ENCODE assay signal across 15 cellular contexts in the genomic region with DNA sequence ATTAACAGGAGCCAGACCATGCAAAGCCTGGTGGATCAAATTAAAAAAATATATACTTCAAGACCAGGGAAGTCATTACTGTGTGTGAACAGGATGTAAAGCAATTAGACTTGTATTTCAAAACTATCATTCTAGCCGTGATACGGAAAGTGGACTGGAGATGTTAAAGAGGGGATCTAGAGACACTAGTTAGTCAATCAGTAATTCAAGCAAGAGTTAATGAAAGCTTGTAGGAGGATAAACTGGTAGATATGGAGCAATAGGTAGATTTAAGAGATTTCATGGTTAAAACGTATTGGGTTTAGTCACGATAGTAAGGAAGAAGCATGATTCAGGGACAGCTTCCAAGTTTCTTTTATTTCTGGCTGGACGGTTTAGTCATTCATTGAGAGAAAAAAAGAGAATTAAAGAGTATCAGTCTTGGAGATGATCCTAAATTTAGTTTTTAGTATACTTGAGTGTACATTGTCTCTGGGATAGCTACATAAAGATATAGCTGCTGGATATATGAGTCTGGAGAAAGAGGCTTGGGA. TPM values are rescaled to one million over a fixed set of nuclear protein-coding genes. Genes with fewer than 3 reads are reported as not detected.
DNase-seq lines count a peak whose midpoint lies in the region; ATAC-seq and TF ChIP-seq lines count a peak whose summit lies in the region.
"Had no signal": no experiment of that assay in that cellular context is flagged by ENCODE, and none has a peak within 500 bp of the region (broad histone marks: within the 10 kb centered on the region; RNA-seq: fewer than 3 reads in every experiment).

No MANE protein-coding gene starts in this region.

- H3K9ac ChIP-seq in H9 (ENCODE audit: extremely low read depth, insufficient read length, low read length) = no peak overlapping the region

- H3K23ac ChIP-seq in H9 (ENCODE audit: insufficient read length, low read depth, low read length) = no peak overlapping the region

- no peak overlapping the region for H2BK12ac ChIP-seq in H9 (ENCODE audit: insufficient read length, low read depth, low read length)

- peaks cover 5% of the 10 kb centered on the region for H3K36me3 ChIP-seq in osteoblast (ENCODE audit: insufficient read depth, low read length)
- H3K36me3 ChIP-seq: tibial artery had no signal

- H3K4me2 ChIP-seq in H9 (ENCODE audit: insufficient read depth, insufficient read length, low read length) (no peak overlapping the region), osteoblast (ENCODE audit: insufficient read depth, low read length) (peak overlapping the region; percentile 62)

- no CpG with 5 or more reads among the region's 5 CpGs for WGBS in H9 (ENCODE audit: extremely low coverage, insufficient read length, low lambda C conversion rate)

- H3K14ac ChIP-seq in H9 (ENCODE audit: insufficient read depth, low read length) = no peak overlapping the region

- H3K4me3 ChIP-seq in osteoblast (ENCODE audit: insufficient read depth, low read length) = peak overlapping the region; percentile 18
- H3K4me3 ChIP-seq: tibial artery had no signal

- no peak overlapping the region for H4K5ac ChIP-seq in H9 (ENCODE audit: insufficient read length, low read depth, low read length)

- peaks cover 64% of the 10 kb centered on the region for H3K36me3 Mint-ChIP-seq in activated CD4-positive, alpha-beta memory T cell treated with anti-CD3 and anti-CD28 coated beads, Interleukin-2, amount 10 ng/mL, durations not matched to agents 7 days and 5 days (ENCODE audit: low read depth)
- peaks cover 56% of the 10 kb centered on the region for H3K36me3 Mint-ChIP-seq in activated CD4-positive, alpha-beta memory T cell treated with anti-CD3 and anti-CD28 coated beads for 36 hours
- H3K36me3 Mint-ChIP-seq in H9 (ENCODE audit: insufficient read depth in 1 of 3, low read depth in 3 of 3) = peaks cover 57 to 68% (median 62%) of the 10 kb centered on the region in 3 experiments; a peak in 6 of 7 replicates
- peaks cover 70% of the 10 kb centered on the region for H3K36me3 Mint-ChIP-seq in activated T-helper 2 cell treated with anti-CD3 and anti-CD28 coated beads, Interferon-gamma antibody, Interleukin-2, Interleukin-4, amounts not matched to agents 10 μg/mL and 5 μg/mL and 100 μg/mL, durations not matched to agents 14 hours and 24 hours and 36 hours (ENCODE audit: low read depth)

- CTCF ChIA-PET in activated CD4-positive, alpha-beta memory T cell treated with anti-CD3 and anti-CD28 coated beads, Interleukin-2, amount 10 ng/mL, durations not matched to agents 7 days and 5 days (lab: Charles Lee) = interaction anchor here (1.0 to 1.9 kb wide), 2 partner anchors 12 to 434 kb away, joined by 3 to 8 read pairs; a partner anchor contains a TSS
- CTCF ChIA-PET in activated CD4-positive, alpha-beta memory T cell treated with anti-CD3 and anti-CD28 coated beads for 36 hours (lab: Charles Lee) = interaction anchor here (1.7 kb wide), 1 partner anchor 434 kb away, joined by 6 read pairs; a partner anchor contains a TSS

- peak overlapping the region; percentile 25 for H3K4me3 Mint-ChIP-seq in activated CD4-positive, alpha-beta memory T cell treated with anti-CD3 and anti-CD28 coated beads, Interleukin-2, amount 10 ng/mL, durations not matched to agents 7 days and 5 days
- no peak overlapping the region for H3K4me3 Mint-ChIP-seq in activated CD4-positive, alpha-beta memory T cell treated with anti-CD3 and anti-CD28 coated beads for 36 hours
- H3K4me3 Mint-ChIP-seq in H9 = no peak overlapping the region
- peak overlapping the region; percentile 18 for H3K4me3 Mint-ChIP-seq in activated T-helper 2 cell treated with anti-CD3 and anti-CD28 coated beads, Interferon-gamma antibody, Interleukin-2, Interleukin-4, amounts not matched to agents 10 μg/mL and 5 μg/mL and 100 μg/mL, durations not matched to agents 14 hours and 24 hours and 36 hours (ENCODE audit: low read depth)

- H3K4me1 ChIP-seq in H9 (ENCODE audit: insufficient read depth, low read length) (peaks cover 2% of the 10 kb centered on the region; the same call in 1 of the 2 replicates), osteoblast (ENCODE audit: insufficient read depth, low read length) (peaks cover 36% of the 10 kb centered on the region)

- intact Hi-C loops in activated CD4-positive, alpha-beta memory T cell treated with anti-CD3 and anti-CD28 coated beads for 36 hours (cut with micrococcal nuclease) = no loop called here
- intact Hi-C loops in activated T-helper 2 cell treated with anti-CD3 and anti-CD28 coated beads, Interferon-gamma antibody, Interleukin-2, Interleukin-4, amounts not matched to agents 10 μg/mL and 5 μg/mL and 100 μg/mL, durations not matched to agents 14 hours and 24 hours and 36 hours (cut with micrococcal nuclease) = loop anchor here (5.0 kb wide), 1 partner anchor 1890 kb away; a partner anchor contains a TSS

- H3K23me2 ChIP-seq in H9 (ENCODE audit: insufficient read length, low read depth, low read length, poor library complexity, severe bottlenecking) = peaks cover 4% of the 10 kb centered on the region

- H2AFZ ChIP-seq in H9 (ENCODE audit: low read length) (no peak overlapping the region), osteoblast (ENCODE audit: low read length) (peak overlapping the region; percentile 64)

- H3K27ac ChIP-seq in H9 (ENCODE audit: insufficient read length, low read depth, low read length) = no peak overlapping the region
- peak overlapping the region; percentile 38 for H3K27ac ChIP-seq in osteoblast (ENCODE audit: low read depth, low read length)
- H3K27ac ChIP-seq: tibial artery had no signal

- no peak overlapping the region for H3T11ph ChIP-seq in H9 (ENCODE audit: low read length)

- H2BK20ac ChIP-seq in H9 (ENCODE audit: low read depth, low read length, poor library complexity, severe bottlenecking) = no peak overlapping the region

- no peak for TF ChIP-seq CTCF in H9 (conservative IDR thresholded peaks at IDR 0.05)
- TF ChIP-seq CTCF in osteoblast (IDR thresholded peaks at IDR 0.05; ENCODE audit: extremely low read depth, low read depth, low read length) = no peak

- no peaks in the 10 kb centered on the region for H3K27me3 ChIP-seq in H9 (ENCODE audit: insufficient read depth, low read length)
- H3K27me3 ChIP-seq in osteoblast (ENCODE audit: insufficient read depth, low read length) = no peaks in the 10 kb centered on the region
- H3K27me3 ChIP-seq: tibial artery had no signal

- no peak overlapping the region for H2BK15ac ChIP-seq in H9 (ENCODE audit: low read depth, low read length)

- peaks cover 54% of the 10 kb centered on the region for H3K4me1 Mint-ChIP-seq in activated CD4-positive, alpha-beta memory T cell treated with anti-CD3 and anti-CD28 coated beads, Interleukin-2, amount 10 ng/mL, durations not matched to agents 7 days and 5 days
- peaks cover 44% of the 10 kb centered on the region for H3K4me1 Mint-ChIP-seq in activated CD4-positive, alpha-beta memory T cell treated with anti-CD3 and anti-CD28 coated beads for 36 hours (ENCODE audit: low read depth)
- H3K4me1 Mint-ChIP-seq in H9 = peaks cover 30 to 37% of the 10 kb centered on the region in 2 experiments
- H3K4me1 Mint-ChIP-seq in activated T-helper 2 cell treated with anti-CD3 and anti-CD28 coated beads, Interferon-gamma antibody, Interleukin-2, Interleukin-4, amounts not matched to agents 10 μg/mL and 5 μg/mL and 100 μg/mL, durations not matched to agents 14 hours and 24 hours and 36 hours (ENCODE audit: low read depth) = peaks cover 41% of the 10 kb centered on the region

- no peaks in the 10 kb centered on the region for H3K79me1 ChIP-seq in H9 (ENCODE audit: insufficient read depth, low read depth, low read length, poor library complexity, severe bottlenecking)

- no peak overlapping the region for H3K4ac ChIP-seq in H9 (ENCODE audit: low read depth, low read length)

- no peak overlapping the region for H4K91ac ChIP-seq in H9 (ENCODE audit: insufficient read length, low read depth, low read length)

- H4K20me1 ChIP-seq in H9 (ENCODE audit: control insufficient read depth, insufficient read depth, insufficient read length) = no peaks in the 10 kb centered on the region
- H4K20me1 ChIP-seq in osteoblast (ENCODE audit: insufficient read depth, low read length) = no peaks in the 10 kb centered on the region

- no peak for DNase-seq in activated CD4-positive, alpha-beta memory T cell treated with anti-CD3 and anti-CD28 coated beads, Interleukin-2, amount 10 ng/mL, durations not matched to agents 7 days and 5 days
- no peak for DNase-seq in activated CD4-positive, alpha-beta memory T cell treated with anti-CD3 and anti-CD28 coated beads for 36 hours
- DNase-seq in H9 (no peak), osteoblast (ENCODE audit: insufficient read length, low spot score, missing footprints) (peak; percentile 76), NCI-H1105 (lab: John Stamatoyannopoulos, UW) (no peak)
- DNase-seq in activated T-helper 2 cell treated with anti-CD3 and anti-CD28 coated beads, Interferon-gamma antibody, Interleukin-2, Interleukin-4, amounts not matched to agents 10 μg/mL and 5 μg/mL and 100 μg/mL, durations not matched to agents 14 hours and 24 hours and 36 hours (ENCODE audit: low spot score) = no peak
- DNase-seq: DMS153; foreskin melanocyte; mesenchymal stem cell; NCI-H1436; NCI-H446; stimulated activated CD4-positive, alpha-beta T cell treated with anti-CD3 and anti-CD28 coated beads, Interleukin-12 subunit alpha, Interleukin-12 subunit beta, amount 100 ng/mL, for 4 hours; tibial artery had no signal

- no peak overlapping the region for H2BK5ac ChIP-seq in H9 (ENCODE audit: insufficient read length, low read length)

- POLR2A ChIA-PET in activated CD4-positive, alpha-beta memory T cell treated with anti-CD3 and anti-CD28 coated beads, Interleukin-2, amount 10 ng/mL, durations not matched to agents 7 days and 5 days (lab: Charles Lee) = no interaction called here
- POLR2A ChIA-PET in activated CD4-positive, alpha-beta memory T cell treated with anti-CD3 and anti-CD28 coated beads for 36 hours (lab: Charles Lee) = no interaction called here

- no peak overlapping the region for H4K8ac ChIP-seq in H9 (replicated peaks; ENCODE audit: insufficient read length, low read depth, low read length)

- H3K18ac ChIP-seq in H9 (ENCODE audit: insufficient read length, low read depth, low read length) = no peak overlapping the region

- H2AK5ac ChIP-seq in H9 (ENCODE audit: insufficient read length, low read length) = no peak overlapping the region

- H3K9me3 ChIP-seq in H9 (ENCODE audit: control insufficient read depth, low read depth, low read length) (no peaks in the 10 kb centered on the region), osteoblast (ENCODE audit: low read depth, low read length) (no peaks in the 10 kb centered on the region)
- H3K9me3 ChIP-seq: tibial artery had no signal

- no peak overlapping the region for H2BK120ac ChIP-seq in H9 (ENCODE audit: low read depth, low read length, poor library complexity, severe bottlenecking)

- H3K9me3 Mint-ChIP-seq in activated CD4-positive, alpha-beta memory T cell treated with anti-CD3 and anti-CD28 coated beads, Interleukin-2, amount 10 ng/mL, durations not matched to agents 7 days and 5 days = no peaks in the 10 kb centered on the region
- H3K9me3 Mint-ChIP-seq in activated CD4-positive, alpha-beta memory T cell treated with anti-CD3 and anti-CD28 coated beads for 36 hours = no peaks in the 10 kb centered on the region
- no peaks in the 10 kb centered on the region for H3K9me3 Mint-ChIP-seq in H9
- no peaks in the 10 kb centered on the region for H3K9me3 Mint-ChIP-seq in activated T-helper 2 cell treated with anti-CD3 and anti-CD28 coated beads, Interferon-gamma antibody, Interleukin-2, Interleukin-4, amounts not matched to agents 10 μg/mL and 5 μg/mL and 100 μg/mL, durations not matched to agents 14 hours and 24 hours and 36 hours

- H3K79me2 ChIP-seq in H9 (ENCODE audit: insufficient read depth, low read length) (peaks cover 25% of the 10 kb centered on the region), osteoblast (ENCODE audit: insufficient read depth, low read length) (peaks cover 44% of the 10 kb centered on the region)

- no peaks in the 10 kb centered on the region for H3K27me3 Mint-ChIP-seq in activated CD4-positive, alpha-beta memory T cell treated with anti-CD3 and anti-CD28 coated beads, Interleukin-2, amount 10 ng/mL, durations not matched to agents 7 days and 5 days
- H3K27me3 Mint-ChIP-seq in activated CD4-positive, alpha-beta memory T cell treated with anti-CD3 and anti-CD28 coated beads for 36 hours = no peaks in the 10 kb centered on the region
- no peaks in the 10 kb centered on the region for H3K27me3 Mint-ChIP-seq in H9 (ENCODE audit: low read depth)
- H3K27me3 Mint-ChIP-seq in activated T-helper 2 cell treated with anti-CD3 and anti-CD28 coated beads, Interferon-gamma antibody, Interleukin-2, Interleukin-4, amounts not matched to agents 10 μg/mL and 5 μg/mL and 100 μg/mL, durations not matched to agents 14 hours and 24 hours and 36 hours (ENCODE audit: low read depth) = no peaks in the 10 kb centered on the region

- peak overlapping the region; percentile 24 for H3K27ac Mint-ChIP-seq in activated CD4-positive, alpha-beta memory T cell treated with anti-CD3 and anti-CD28 coated beads, Interleukin-2, amount 10 ng/mL, durations not matched to agents 7 days and 5 days
- H3K27ac Mint-ChIP-seq in activated CD4-positive, alpha-beta memory T cell treated with anti-CD3 and anti-CD28 coated beads for 36 hours = no peak overlapping the region
- peak overlapping the region in 2 of 3 experiments; percentile 32 to 41; a peak in 3 of 7 replicates for H3K27ac Mint-ChIP-seq in H9
- H3K27ac Mint-ChIP-seq in activated T-helper 2 cell treated with anti-CD3 and anti-CD28 coated beads, Interferon-gamma antibody, Interleukin-2, Interleukin-4, amounts not matched to agents 10 μg/mL and 5 μg/mL and 100 μg/mL, durations not matched to agents 14 hours and 24 hours and 36 hours = peak overlapping the region; percentile 58

- ATAC-seq in GM19351 (IDR thresholded peaks at IDR 0.05; ENCODE audit: unreplicated experiment) (no peak), GM19395 (IDR thresholded peaks at IDR 0.05; ENCODE audit: unreplicated experiment) (no peak)

- no peak overlapping the region for H3K56ac ChIP-seq in H9 (ENCODE audit: insufficient read length, low read depth, low read length)

RNA-seq across cellular contexts. Expression of a gene that starts 3.9 kb away (rescaled TPM):
- total RNA-seq in activated CD4-positive, alpha-beta memory T cell treated with anti-CD3 and anti-CD28 coated beads, Interleukin-2, amount 10 ng/mL, durations not matched to agents 7 days and 5 days = 10 to 100 TPM; 60.9 to 63.3 TPM
- 10 to 100 TPM; 92.0 to 96.6 TPM for total RNA-seq in activated CD4-positive, alpha-beta memory T cell treated with anti-CD3 and anti-CD28 coated beads for 36 hours
- total RNA-seq in H9 (2021) (87.2 TPM in 2 replicates), osteoblast (2.9 and 4.7 TPM in 2 replicates)
- total RNA-seq in activated T-helper 2 cell treated with anti-CD3 and anti-CD28 coated beads, Interferon-gamma antibody, Interleukin-2, Interleukin-4, amounts not matched to agents 10 μg/mL and 5 μg/mL and 100 μg/mL, durations not matched to agents 14 hours and 24 hours and 36 hours = 68.7 and 70.8 TPM in 2 replicates

Comparison
In these comparisons a context has a peak if more than half of its experiments do, and no peak if none do; other contexts are left out.
1. H3K4me3 Mint-ChIP-seq: peak in activated CD4-positive, alpha-beta memory T cell treated with anti-CD3 and anti-CD28 coated beads, Interleukin-2, amount 10 ng/mL, durations not matched to agents 7 days and 5 days (single experiment) and activated T-helper 2 cell treated with anti-CD3 and anti-CD28 coated beads, Interferon-gamma antibody, Interleukin-2, Interleukin-4, amounts not matched to agents 10 μg/mL and 5 μg/mL and 100 μg/mL, durations not matched to agents 14 hours and 24 hours and 36 hours (single experiment); none in activated CD4-positive, alpha-beta memory T cell treated with anti-CD3 and anti-CD28 coated beads for 36 hours (single experiment) and H9 (0 of 2).
2. RNA of a gene that starts 3.9 kb away (total RNA-seq): 92.0 to 96.6 TPM in activated CD4-positive, alpha-beta memory T cell treated with anti-CD3 and anti-CD28 coated beads for 36 hours, 87.2 TPM in H9, 68.7 to 70.8 TPM in activated T-helper 2 cell treated with anti-CD3 and anti-CD28 coated beads, Interferon-gamma antibody, Interleukin-2, Interleukin-4, amounts not matched to agents 10 μg/mL and 5 μg/mL and 100 μg/mL, durations not matched to agents 14 hours and 24 hours and 36 hours and 60.9 to 63.3 TPM in activated CD4-positive, alpha-beta memory T cell treated with anti-CD3 and anti-CD28 coated beads, Interleukin-2, amount 10 ng/mL, durations not matched to agents 7 days and 5 days; 2.9 to 4.7 TPM in osteoblast; every median in the first group is over 10 times any median in the second.